Comparison of ENCODE assay signal across 8 cellular contexts in the genomic region with DNA sequence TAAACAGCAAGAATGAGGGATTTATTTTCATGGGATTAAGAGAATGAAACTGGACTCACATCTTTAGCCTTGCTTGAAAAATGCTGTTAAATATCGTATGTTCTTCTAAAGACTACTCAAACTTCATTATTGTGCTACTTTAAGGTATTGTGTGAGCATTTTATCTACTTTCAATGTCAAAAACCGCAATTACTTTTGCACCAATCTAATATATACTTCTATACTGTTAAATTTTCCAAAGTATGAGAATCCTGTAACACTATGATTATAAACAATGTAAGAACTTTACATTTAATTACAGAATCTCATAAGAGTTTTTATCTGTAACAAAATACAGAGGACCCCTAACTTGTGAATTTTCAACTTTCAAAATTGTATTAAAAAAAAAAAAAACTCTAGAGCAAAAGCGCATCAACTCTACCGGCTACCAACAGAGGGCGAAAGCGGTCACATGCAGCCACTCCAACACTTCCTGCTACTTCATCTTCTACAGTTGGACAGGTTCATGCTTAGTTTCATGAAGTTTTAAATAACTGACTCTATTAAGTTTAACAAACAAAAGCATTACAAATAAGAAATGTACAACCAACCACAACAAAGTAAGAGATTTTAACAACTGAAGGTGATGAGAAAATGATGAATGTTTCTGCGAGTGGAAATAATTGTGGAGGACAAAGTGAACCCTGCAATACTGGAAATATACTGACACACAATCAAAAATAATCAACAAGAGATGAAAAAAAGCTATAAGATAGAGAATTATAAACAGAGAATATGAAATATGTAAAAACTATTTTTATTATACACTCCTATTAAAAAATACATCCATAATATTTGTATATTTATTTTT.
DNase-seq lines count a peak whose midpoint lies in the region; ATAC-seq and TF ChIP-seq lines count a peak whose summit lies in the region.

No MANE protein-coding gene starts in this region.

- H3K9me2 ChIP-seq in MM.1S (replicated peaks; ENCODE audit: insufficient read depth, low read length): no peaks in the 10 kb centered on the region

- no peak overlapping the region for H2AFZ ChIP-seq in MM.1S (ENCODE audit: low read length)

- H3K9me3 Mint-ChIP-seq in natural killer cell: no peaks in the 10 kb centered on the region

- H3K9me3 ChIP-seq in MM.1S (replicated peaks; ENCODE audit: insufficient read depth, low read length) (no peaks in the 10 kb centered on the region), transverse colon (no peaks in the 10 kb centered on the region)

- peak; percentile 83 to 94 (median 84) for ATAC-seq in natural killer cell
- ATAC-seq in GM19328 (IDR thresholded peaks at IDR 0.05; ENCODE audit: unreplicated experiment): no peak
- no peak for ATAC-seq in GM21723 (IDR thresholded peaks at IDR 0.05; ENCODE audit: unreplicated experiment)

- no peaks in the 10 kb centered on the region for H3K36me3 Mint-ChIP-seq in natural killer cell

- no peak for TF ChIP-seq POLR2A in transverse colon (IDR thresholded peaks at IDR 0.05)

- no peak for TF ChIP-seq EP300 in transverse colon (IDR thresholded peaks at IDR 0.05; ENCODE audit: low read depth)

- no peaks in the 10 kb centered on the region; the same call in 1 of the 2 replicates for H4K20me1 ChIP-seq in MM.1S (ENCODE audit: insufficient read depth, low read length)

- H3K27ac Mint-ChIP-seq in natural killer cell: peak overlapping the region; percentile 13 to 50

- H3K27ac ChIP-seq in MM.1S (ENCODE audit: low read length): no peak overlapping the region
- no peak overlapping the region for H3K27ac ChIP-seq in coronary artery
- no peak overlapping the region for H3K27ac ChIP-seq in transverse colon

- no peaks in the 10 kb centered on the region for H3K27me3 Mint-ChIP-seq in natural killer cell (ENCODE audit: low read depth in 2 of 2)

- no peak for DNase-seq in GM12864 (ENCODE audit: low read depth)
- peak; percentile 36 for DNase-seq in MM.1S
- peak in 3 of 4 experiments; percentile 20 to 32 (median 27) for DNase-seq in activated CD4-positive, CD25-positive, alpha-beta regulatory T cell (lab: John Stamatoyannopoulos, UW)
- no peak for DNase-seq in coronary artery (ENCODE audit: low spot score)
- peak; percentile 42 for DNase-seq in natural killer cell
- DNase-seq in transverse colon: peak; percentile 55

- H3K4me3 ChIP-seq in GM12864 (ENCODE audit: low read depth, low read length): no peak overlapping the region
- H3K4me3 ChIP-seq in MM.1S (ENCODE audit: low read length): no peak overlapping the region
- H3K4me3 ChIP-seq in coronary artery: no peak overlapping the region
- no peak overlapping the region for H3K4me3 ChIP-seq in transverse colon

- no peaks in the 10 kb centered on the region for H3K36me3 ChIP-seq in MM.1S (replicated peaks; ENCODE audit: insufficient read depth, low read length)
- no peaks in the 10 kb centered on the region for H3K36me3 ChIP-seq in transverse colon

- intact Hi-C loops in natural killer cell (cut with micrococcal nuclease): loop anchor here (1.0 to 5.0 kb wide), 2 partner anchors 170 to 211 kb away; a partner anchor contains a TSS
- intact Hi-C loops in transverse colon (cut with DNase I; ENCODE audit: low total_unique reads): no loop called here

- H3K79me2 ChIP-seq in MM.1S (ENCODE audit: low read length): peaks cover 78% of the 10 kb centered on the region

- 53 to 56% methylated on average over 7 of the region's 7 CpGs for WGBS in transverse colon (ENCODE audit: low coverage in 1 of 2), 2 donors

- H3K4me1 ChIP-seq in MM.1S (ENCODE audit: low read length): no peaks in the 10 kb centered on the region
- H3K4me1 ChIP-seq in transverse colon: peaks cover 8 to 27% (median 13%) of the 10 kb centered on the region in 4 donors

- H3K27me3 ChIP-seq in MM.1S (replicated peaks; ENCODE audit: insufficient read depth, low read length): no peaks in the 10 kb centered on the region
- no peaks in the 10 kb centered on the region for H3K27me3 ChIP-seq in transverse colon

- H3K4me3 Mint-ChIP-seq in natural killer cell: no peak overlapping the region

- H3K4me1 Mint-ChIP-seq in natural killer cell: peaks cover 41 to 44% of the 10 kb centered on the region in 2 donors

- H3F3A ChIP-seq in MM.1S (ENCODE audit: insufficient read depth, low read length): no peaks in the 10 kb centered on the region

- H3K9ac ChIP-seq in MM.1S (ENCODE audit: low read length): no peak overlapping the region

- H3K4me2 ChIP-seq in MM.1S (ENCODE audit: low read depth, low read length): no peak overlapping the region

- peak; percentile 76 for TF ChIP-seq CTCF in GM12864 (IDR thresholded peaks at IDR 0.05; ENCODE audit: low read depth, low read length, missing control alignments)
- TF ChIP-seq CTCF in MM.1S (IDR thresholded peaks at IDR 0.05; ENCODE audit: low read length): peak; percentile 62
- peak; percentile 12 for TF ChIP-seq CTCF in coronary artery (IDR thresholded peaks at IDR 0.05)
- TF ChIP-seq CTCF in natural killer cell (IDR thresholded peaks at IDR 0.05): peak; percentile 95
- peak; percentile 57 to 75 (median 72) for TF ChIP-seq CTCF in transverse colon (IDR thresholded peaks at IDR 0.05)

- in situ Hi-C loops in transverse colon (cut with MboI; ENCODE audit: low pct_ligation_motif_present in 1 of 4, low pct_unique_long_range_greater_than_20kb in 1 of 4, low sequenced_read_pairs in 3 of 4): no loop called here

Comparison
In these comparisons a context has a peak if more than half of its experiments do, and no peak if none do; other contexts are left out.
1. DNase-seq: peak in MM.1S (single experiment), activated CD4-positive, CD25-positive, alpha-beta regulatory T cell (3 of 4), natural killer cell (single experiment) and transverse colon (single experiment); none in GM12864 (single experiment) and coronary artery (single experiment).
2. CTCF ChIP-seq: peak in every context shown above with its lines; median percentile 95 in natural killer cell; 76 in GM12864; 72 in transverse colon; 62 in MM.1S; 12 in coronary artery.
3. ATAC-seq: peak in natural killer cell (3 of 3); none in GM19328 (single experiment) and GM21723 (single experiment).